ENCODE assay signal across 17 cellular contexts in genomic region chrX:69762340-69762739, GRCh38.
"Had no signal": no experiment of that assay in that cellular context is flagged by ENCODE, and none has a peak within 500 bp of the region (broad histone marks: within the 10 kb centered on the region; RNA-seq: fewer than 3 reads in every experiment).

No MANE protein-coding gene starts in this region.

- H3K9me3 ChIP-seq: esophagus muscularis mucosa, gastroesophageal sphincter, left lung, lower lobe of right lung, mucosa of descending colon had no signal

- H3K4me3 ChIP-seq: coronary artery, dorsolateral prefrontal cortex, esophagus muscularis mucosa, gastroesophageal sphincter, heart left ventricle, hepatocyte, left lung, lower lobe of right lung, mucosa of descending colon had no signal

- ATAC-seq: foreskin keratinocyte, gastroesophageal sphincter, left cardiac atrium, left lung, lower lobe of right lung, mucosa of descending colon had no signal

- H3K27ac ChIP-seq: coronary artery, dorsolateral prefrontal cortex, esophagus muscularis mucosa, foreskin keratinocyte, gastroesophageal sphincter, hepatocyte, left lung, lower lobe of right lung had no signal

- H3K4me1 ChIP-seq: foreskin keratinocyte, gastroesophageal sphincter, left lung, lower lobe of right lung had no signal

- H3K27me3 ChIP-seq: esophagus muscularis mucosa, foreskin keratinocyte, gastroesophageal sphincter, heart left ventricle, hepatocyte, left lung had no signal

- DNase-seq: cerebellar nuclear complex; dermis blood vessel endothelial cell; dorsolateral prefrontal cortex; effector CD4-positive, alpha-beta T cell; effector memory CD4-positive, alpha-beta T cell; foreskin keratinocyte; heart left ventricle; hypothalamus; left cardiac atrium; left lung; lower lobe of right lung; mesenchymal stem cell; mucosa of descending colon had no signal

- H3K36me3 ChIP-seq: esophagus muscularis mucosa, gastroesophageal sphincter, heart left ventricle, left lung, lower lobe of right lung had no signal
